Comparison of ENCODE assay signal across 8 cellular contexts in genomic region chr15:40441736-40442531, GRCh38. TPM values are rescaled to one million over a fixed set of nuclear protein-coding genes. Genes with fewer than 3 reads are reported as not detected.
A peak's percentile ranks its signal among the peaks of the same experiment; 100 is the strongest.
DNase-seq lines count a peak whose midpoint lies in the region; ATAC-seq and TF ChIP-seq lines count a peak whose summit lies in the region.

No MANE protein-coding gene starts in this region.

- H3K9ac ChIP-seq in HUES48 (ENCODE audit: low read depth, low read length) (peak overlapping the region; percentile 58), smooth muscle cell (ENCODE audit: low read depth) (peak overlapping the region; percentile 75)

- no peak for ATAC-seq in HG02610 (IDR thresholded peaks at IDR 0.05; ENCODE audit: unreplicated experiment)

- no peak overlapping the region for H2AFZ ChIP-seq in smooth muscle cell (ENCODE audit: low read depth)

- TF ChIP-seq CTCF in smooth muscle cell (IDR thresholded peaks at IDR 0.05; ENCODE audit: borderline replicate concordance, insufficient read depth, poor library complexity, severe bottlenecking) = no peak

- H3K27ac ChIP-seq in HUES48 (ENCODE audit: low read depth, low read length) (peak overlapping the region; percentile 15), iPS DF 6.9 (ENCODE audit: low read length) (no peak overlapping the region), smooth muscle cell (ENCODE audit: low read depth) (no peak overlapping the region)

- peak overlapping the region; percentile 71 for H3K4me3 ChIP-seq in HUES48 (ENCODE audit: low read depth, low read length)
- H3K4me3 ChIP-seq in iPS DF 6.9 (ENCODE audit: low read length) = peak overlapping the region; percentile 94; the same call in 1 of the 2 replicates
- peak overlapping the region; percentile 87 for H3K4me3 ChIP-seq in smooth muscle cell

- peaks cover 51% of the 10 kb centered on the region for H3K79me2 ChIP-seq in smooth muscle cell (ENCODE audit: low read depth)

- H3K9me3 ChIP-seq in HUES48 (ENCODE audit: control insufficient read depth, insufficient read depth, low read length) (no peaks in the 10 kb centered on the region), iPS DF 6.9 (ENCODE audit: control insufficient read depth, insufficient read depth, low read length) (no peaks in the 10 kb centered on the region), smooth muscle cell (replicated peaks; ENCODE audit: low read depth) (no peaks in the 10 kb centered on the region)

- peaks cover 54% of the 10 kb centered on the region for H4K20me1 ChIP-seq in smooth muscle cell (ENCODE audit: low read depth)

- H3K36me3 ChIP-seq in HUES48 (ENCODE audit: control insufficient read depth, insufficient read depth, low read length) (peaks cover 9% of the 10 kb centered on the region; the same call in 1 of the 2 replicates), iPS DF 6.9 (ENCODE audit: control insufficient read depth, insufficient read depth, low read length) (no peaks in the 10 kb centered on the region; the same call in 1 of the 2 replicates), smooth muscle cell (ENCODE audit: low read depth) (no peaks in the 10 kb centered on the region)

- H3K4me2 ChIP-seq in smooth muscle cell = peak overlapping the region; percentile 96

- peaks cover 11% of the 10 kb centered on the region for H3F3A ChIP-seq in smooth muscle cell (ENCODE audit: low read depth)

- H3K4me1 ChIP-seq in HUES48 (ENCODE audit: control insufficient read depth, insufficient read depth, low read length) (peaks cover 65% of the 10 kb centered on the region), iPS DF 6.9 (ENCODE audit: control insufficient read depth, insufficient read depth, low read length) (peaks cover 22% of the 10 kb centered on the region), smooth muscle cell (ENCODE audit: low read depth) (peaks cover 39% of the 10 kb centered on the region)

- peak; percentile 17 for DNase-seq in Daoy (ENCODE audit: low read depth)
- peak; percentile 30 for DNase-seq in activated naive CD4-positive, alpha-beta T cell treated with Interleukin-2 at 50 U/mL for 16 hours
- no peak for DNase-seq in iPS DF 6.9 (ENCODE audit: low read depth, low spot score)
- DNase-seq in smooth muscle cell (lab: John Stamatoyannopoulos, UW; ENCODE audit: unreplicated experiment) = no peak
- no peak for DNase-seq in amniotic stem cell (lab: John Stamatoyannopoulos, UW)
- no peak for DNase-seq in DMS79 treated with DMSO at 0.1 percent for 48 hours (lab: John Stamatoyannopoulos, UW)

- H3K27me3 ChIP-seq in HUES48 (ENCODE audit: control insufficient read depth, insufficient read depth, low read length) (peaks cover 9% of the 10 kb centered on the region; the same call in 1 of the 2 replicates), iPS DF 6.9 (ENCODE audit: control insufficient read depth, insufficient read depth, low read length) (no peaks in the 10 kb centered on the region), smooth muscle cell (ENCODE audit: low read depth) (no peaks in the 10 kb centered on the region)

- no CpG with 5 or more reads among the region's 88 CpGs for WGBS in iPS DF 6.9 (ENCODE audit: insufficient coverage, insufficient read length)
- WGBS in smooth muscle cell (ENCODE audit: low lambda C conversion rate) = 0% methylated on average over 22 of the region's 88 CpGs

RNA-seq across cellular contexts. Expression of gene BAHD1, which starts 1.2 kb away (rescaled TPM):
- total RNA-seq in Daoy (2014; rRNA removed; shearing (Covaris generic)) = 10.8 and 11.0 TPM in 2 replicates
- 7.9 and 8.4 TPM in 2 replicates for total RNA-seq in smooth muscle cell
- polyA plus RNA-seq in smooth muscle cell = 11.1 and 13.4 TPM in 2 replicates

RNA-seq across cellular contexts. Expression of gene CHST14, which starts 28.9 kb away (rescaled TPM):
- total RNA-seq in Daoy (2014; rRNA removed; shearing (Covaris generic)) = 11.3 and 16.6 TPM in 2 replicates
- total RNA-seq in smooth muscle cell = 19.1 and 20.5 TPM in 2 replicates
- 23.7 and 24.6 TPM in 2 replicates for polyA plus RNA-seq in smooth muscle cell

RNA-seq across cellular contexts. Expression of gene IVD, which starts 36.3 kb away (rescaled TPM):
- 17.9 and 23.4 TPM in 2 replicates for total RNA-seq in Daoy (2014; rRNA removed; shearing (Covaris generic))
- total RNA-seq in smooth muscle cell = 17.4 and 20.3 TPM in 2 replicates
- 37.8 and 38.3 TPM in 2 replicates for polyA plus RNA-seq in smooth muscle cell

RNA-seq across cellular contexts. Expression of gene KNSTRN, which starts 59.4 kb away (rescaled TPM):
- 91.9 and 144 TPM in 2 replicates for total RNA-seq in Daoy (2014; rRNA removed; shearing (Covaris generic))
- 24.1 and 27.0 TPM in 2 replicates for total RNA-seq in smooth muscle cell
- polyA plus RNA-seq in smooth muscle cell = 15.4 and 17.3 TPM in 2 replicates

Comparison
In these comparisons a context has a peak if more than half of its experiments do, and no peak if none do; other contexts are left out.
1. DNase-seq: peak in Daoy (single experiment) and activated naive CD4-positive, alpha-beta T cell treated with Interleukin-2 at 50 U/mL for 16 hours (single experiment); none in iPS DF 6.9 (single experiment), smooth muscle cell (single experiment), amniotic stem cell (single experiment) and DMS79 treated with DMSO at 0.1 percent for 48 hours (single experiment).
2. Peak in every context shown above with its lines, with median percentiles within 50 percentile points of each other: H3K4me3 ChIP-seq.